In the genomic region with DNA sequence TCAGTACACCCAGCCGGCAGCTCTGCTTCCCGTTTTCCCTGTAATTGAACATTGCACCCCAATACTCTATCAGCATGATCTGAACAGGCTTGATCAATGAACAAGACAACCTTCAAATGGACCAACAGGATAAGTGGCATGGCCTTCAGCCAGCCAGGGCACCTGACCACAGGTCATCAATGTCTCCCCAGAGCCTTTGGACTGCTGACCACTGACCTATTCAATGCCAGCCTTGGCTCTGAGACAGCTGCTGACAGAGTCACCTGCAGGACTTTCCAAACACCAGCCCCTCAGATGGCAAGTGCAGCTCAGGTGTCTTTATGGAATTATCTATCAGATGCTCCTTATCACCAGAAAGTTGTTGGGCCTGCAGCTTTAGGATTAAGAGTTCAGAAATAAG, we compare ENCODE assay signal across 7 cellular contexts.
"Had no signal": no experiment of that assay in that cellular context is flagged by ENCODE, and none has a peak within 500 bp of the region (broad histone marks: within the 10 kb centered on the region; RNA-seq: fewer than 3 reads in every experiment).

No MANE protein-coding gene starts in this region.

- DNase-seq: H9, HCEC 1CT, IMR-90 had no signal

- H2AFZ ChIP-seq: GM23338 had no signal

- H3K27ac ChIP-seq: HL-60 had no signal

- H3K4me3 Mint-ChIP-seq: GM23338, H9 had no signal

- ATAC-seq: GM23338 had no signal

- H3K4me3 ChIP-seq: GM23338 had no signal

- H3K4me2 ChIP-seq: GM23338 had no signal

- FAIRE-seq: H1, H54 had no signal

- H3K27ac Mint-ChIP-seq: GM23338 had no signal
